17 cellular contexts compared by ENCODE assay signal in the genomic region with DNA sequence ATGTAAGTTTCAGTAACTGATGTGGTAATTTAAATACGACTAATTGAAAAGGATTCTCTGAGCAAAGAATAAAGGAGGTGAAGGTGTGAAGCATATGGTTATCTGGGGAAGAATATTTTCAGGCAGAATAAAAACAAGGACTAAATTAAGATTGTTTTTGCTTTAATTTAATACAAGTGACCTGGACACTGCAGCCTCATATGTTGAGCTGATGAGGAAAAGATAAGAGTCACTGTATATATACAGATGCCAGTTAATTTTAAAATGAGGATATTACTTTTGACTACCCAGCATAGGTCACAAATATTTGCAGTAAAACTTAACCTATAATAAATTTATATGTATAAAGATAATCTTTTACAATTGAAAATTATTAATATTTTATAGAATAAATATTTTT. TPM values are rescaled to one million over a fixed set of nuclear protein-coding genes. Genes with fewer than 3 reads are reported as not detected.
DNase-seq lines count a peak whose midpoint lies in the region; ATAC-seq and FAIRE-seq lines count a peak whose summit lies in the region.
"Had no signal": no experiment of that assay in that cellular context is flagged by ENCODE, and none has a peak within 500 bp of the region (broad histone marks: within the 10 kb centered on the region; RNA-seq: fewer than 3 reads in every experiment).

No MANE protein-coding gene starts in this region.

- peak; percentile 48 for DNase-seq in SK-N-DZ (ENCODE audit: low spot score)
- DNase-seq in frontal cortex (ENCODE audit: low spot score in 2 of 2), result no peak
- DNase-seq in DMS 273 treated with DMSO at 0.1 percent for 48 hours (lab: John Stamatoyannopoulos, UW), result no peak
- no peak for DNase-seq in activated CD4-positive, alpha-beta T cell treated with anti-CD3 and anti-CD28 coated beads for 36 hours
- no peak for DNase-seq in stimulated activated CD4-positive, alpha-beta T cell treated with anti-CD3 and anti-CD28 coated beads, Interleukin-2, amount 100 ng/mL, for 48 hours
- DNase-seq: 8988T; C1 segment of cervical spinal cord; Calu3; CD4-positive, alpha-beta memory T cell; COR-L47; DMS153; DND-41; H7; HCEC 1CT had no signal

- CTCF ChIA-PET in activated CD4-positive, alpha-beta T cell treated with anti-CD3 and anti-CD28 coated beads for 36 hours (lab: Charles Lee), result no interaction called here

- H3K9me3 Mint-ChIP-seq in activated CD4-positive, alpha-beta T cell treated with anti-CD3 and anti-CD28 coated beads for 36 hours (ENCODE audit: low read depth), result no peaks in the 10 kb centered on the region

- POLR2A ChIA-PET in activated CD4-positive, alpha-beta T cell treated with anti-CD3 and anti-CD28 coated beads for 36 hours (lab: Charles Lee), result no interaction called here

- no peaks in the 10 kb centered on the region for H3K36me3 Mint-ChIP-seq in activated CD4-positive, alpha-beta T cell treated with anti-CD3 and anti-CD28 coated beads for 36 hours (ENCODE audit: low read depth)
- H3K36me3 Mint-ChIP-seq: CD4-positive, alpha-beta memory T cell had no signal

- H3K27me3 Mint-ChIP-seq in activated CD4-positive, alpha-beta T cell treated with anti-CD3 and anti-CD28 coated beads for 36 hours, result no peaks in the 10 kb centered on the region
- H3K27me3 Mint-ChIP-seq: CD4-positive, alpha-beta memory T cell had no signal

- intact Hi-C loops in activated CD4-positive, alpha-beta T cell treated with anti-CD3 and anti-CD28 coated beads for 36 hours (cut with DNase I, micrococcal nuclease), result no loop called here

- no peak for ATAC-seq in activated CD4-positive, alpha-beta T cell treated with anti-CD3 and anti-CD28 coated beads for 36 hours

- no peaks in the 10 kb centered on the region for H3K4me1 Mint-ChIP-seq in activated CD4-positive, alpha-beta T cell treated with anti-CD3 and anti-CD28 coated beads for 36 hours
- H3K4me1 Mint-ChIP-seq: CD4-positive, alpha-beta memory T cell had no signal

- no peak overlapping the region for H3K27ac Mint-ChIP-seq in activated CD4-positive, alpha-beta T cell treated with anti-CD3 and anti-CD28 coated beads for 36 hours
- H3K27ac Mint-ChIP-seq: CD4-positive, alpha-beta memory T cell had no signal

- FAIRE-seq in TTC549 (lab: Jason Lieb, UNC) (peak; percentile 56), frontal cortex (lab: Jason Lieb, UNC) (peak; percentile 79)
- FAIRE-seq: GM12892, H1 had no signal

- no peak overlapping the region for H3K4me3 Mint-ChIP-seq in activated CD4-positive, alpha-beta T cell treated with anti-CD3 and anti-CD28 coated beads for 36 hours
- H3K4me3 Mint-ChIP-seq: CD4-positive, alpha-beta memory T cell had no signal

RNA-seq across cellular contexts. Expression of gene LRP1B, which starts 47.8 kb away (rescaled TPM):
- 0.05 TPM in 1 of 2 replicates, not detected in the other for polyA plus RNA-seq in SK-N-DZ (2014; cell fraction: cytosol; rRNA removed)
- polyA plus RNA-seq in SK-N-DZ (2014; cell fraction: nucleus; rRNA removed), result 0.03 and 0.28 TPM in 2 replicates
- 84.0 TPM for total RNA-seq in frontal cortex
- total RNA-seq in activated CD4-positive, alpha-beta T cell treated with anti-CD3 and anti-CD28 coated beads for 36 hours, result not detected
- total RNA-seq: CD4-positive, alpha-beta memory T cell; H1 had no signal
- polyA plus RNA-seq: CD4-positive, alpha-beta memory T cell had no signal

Comparison
In these comparisons a context has a peak if more than half of its experiments do, and no peak if none do; other contexts are left out.
1. RNA of gene LRP1B, which starts 47.8 kb away (total RNA-seq): 84.0 TPM in frontal cortex (single experiment); not detected in activated CD4-positive, alpha-beta T cell treated with anti-CD3 and anti-CD28 coated beads for 36 hours; every median in the first group is over 10 times any median in the second.